1 cellular context compared by ENCODE assay signal in the genomic region with DNA sequence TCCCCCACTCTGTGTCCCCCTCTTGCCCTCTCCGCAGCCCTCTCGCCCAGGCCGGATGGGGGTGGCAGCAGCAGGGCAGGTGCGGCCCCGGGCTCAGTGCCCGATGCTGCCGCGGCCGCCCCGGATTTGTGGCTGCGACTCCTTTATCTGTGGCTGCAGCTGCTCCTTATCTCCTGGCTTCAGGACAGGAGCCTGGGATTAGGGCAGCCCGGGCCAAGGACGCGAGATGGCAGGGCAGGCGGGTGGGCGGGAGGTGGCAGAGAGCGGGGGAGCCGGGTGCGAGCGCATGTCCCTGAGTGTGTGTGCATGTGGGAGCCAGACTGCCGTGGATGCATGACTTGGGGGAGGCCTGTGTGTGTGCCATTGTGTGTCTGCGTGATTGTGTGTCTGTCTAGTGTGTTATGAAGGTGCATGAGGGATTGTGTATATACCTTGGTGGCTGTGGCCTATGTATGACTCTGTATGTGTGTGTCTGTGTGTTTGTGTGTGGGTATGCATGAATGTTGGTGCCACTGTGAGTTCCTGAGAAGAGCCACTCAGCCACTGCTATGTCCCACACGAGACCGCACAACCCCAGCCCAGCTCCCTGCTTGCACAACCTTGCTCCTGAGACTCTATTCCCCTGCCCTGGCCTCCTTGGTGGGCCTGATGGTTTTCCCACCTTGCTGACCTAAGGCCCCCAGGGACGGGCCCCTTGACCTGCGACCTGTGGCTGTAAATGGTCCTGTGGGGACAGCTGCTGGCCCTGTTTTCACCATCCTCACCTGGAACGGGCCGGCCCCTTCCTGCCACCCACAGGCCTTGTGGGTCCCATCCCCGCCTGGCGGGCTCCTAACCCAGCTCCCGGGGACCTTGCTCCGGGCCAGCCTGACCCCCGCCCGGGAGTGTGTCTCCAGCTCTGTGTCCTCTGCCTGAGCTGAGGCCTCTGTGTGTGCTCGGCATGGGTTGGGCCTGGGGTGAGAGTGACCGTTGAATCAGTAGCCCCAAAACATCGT.
TF ChIP-seq lines count a peak whose summit lies in the region.

No MANE protein-coding gene starts in this region.

TF ChIP-seq in HepG2, 621 proteins besides CTCF, POLR2A, EP300 and RAD21 (continued from another document and continues in another):
- TF ChIP-seq, protein P1, sequence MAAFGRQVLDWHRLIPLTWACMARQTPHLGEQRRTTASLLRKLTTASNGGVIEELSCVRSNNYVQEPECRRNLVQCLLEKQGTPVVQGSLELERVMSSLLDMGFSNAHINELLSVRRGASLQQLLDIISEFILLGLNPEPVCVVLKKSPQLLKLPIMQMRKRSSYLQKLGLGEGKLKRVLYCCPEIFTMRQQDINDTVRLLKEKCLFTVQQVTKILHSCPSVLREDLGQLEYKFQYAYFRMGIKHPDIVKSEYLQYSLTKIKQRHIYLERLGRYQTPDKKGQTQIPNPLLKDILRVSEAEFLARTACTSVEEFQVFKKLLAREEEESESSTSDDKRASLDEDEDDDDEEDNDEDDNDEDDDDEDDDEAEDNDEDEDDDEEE (CRISPR knock-in tag; IDR thresholded peaks at IDR 0.05) = peak; percentile 53; the same call in 1 of the 2 replicates
- TF ChIP-seq, protein P2, sequence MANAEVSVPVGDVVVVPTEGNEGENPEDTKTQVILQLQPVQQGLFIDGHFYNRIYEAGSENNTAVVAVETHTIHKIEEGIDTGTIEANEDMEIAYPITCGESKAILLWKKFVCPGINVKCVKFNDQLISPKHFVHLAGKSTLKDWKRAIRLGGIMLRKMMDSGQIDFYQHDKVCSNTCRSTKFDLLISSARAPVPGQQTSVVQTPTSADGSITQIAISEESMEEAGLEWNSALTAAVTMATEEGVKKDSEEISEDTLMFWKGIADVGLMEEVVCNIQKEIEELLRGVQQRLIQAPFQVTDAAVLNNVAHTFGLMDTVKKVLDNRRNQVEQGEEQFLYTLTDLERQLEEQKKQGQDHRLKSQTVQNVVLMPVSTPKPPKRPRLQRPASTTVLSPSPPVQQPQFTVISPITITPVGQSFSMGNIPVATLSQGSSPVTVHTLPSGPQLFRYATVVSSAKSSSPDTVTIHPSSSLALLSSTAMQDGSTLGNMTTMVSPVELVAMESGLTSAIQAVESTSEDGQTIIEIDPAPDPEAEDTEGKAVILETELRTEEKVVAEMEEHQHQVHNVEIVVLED (CRISPR knock-in tag; IDR thresholded peaks at IDR 0.05; ENCODE audit: borderline replicate concordance) = no peak
- peak; percentile 48; the same call in 1 of the 2 replicates for TF ChIP-seq ZSCAN25 (CRISPR knock-in tag; IDR thresholded peaks at IDR 0.05)
- no peak for TF ChIP-seq SRY (CRISPR knock-in tag; IDR thresholded peaks at IDR 0.05)
- TF ChIP-seq ZNF816 (CRISPR knock-in tag; IDR thresholded peaks at IDR 0.05; ENCODE audit: borderline replicate concordance) = no peak
- TF ChIP-seq ZNF12 (CRISPR knock-in tag; IDR thresholded peaks at IDR 0.05) = no peak
- no peak for TF ChIP-seq ZNF761 (CRISPR knock-in tag; conservative IDR thresholded peaks at IDR 0.05)
- TF ChIP-seq TEAD2 (CRISPR knock-in tag; IDR thresholded peaks at IDR 0.05) = no peak
- TF ChIP-seq, protein P3, sequence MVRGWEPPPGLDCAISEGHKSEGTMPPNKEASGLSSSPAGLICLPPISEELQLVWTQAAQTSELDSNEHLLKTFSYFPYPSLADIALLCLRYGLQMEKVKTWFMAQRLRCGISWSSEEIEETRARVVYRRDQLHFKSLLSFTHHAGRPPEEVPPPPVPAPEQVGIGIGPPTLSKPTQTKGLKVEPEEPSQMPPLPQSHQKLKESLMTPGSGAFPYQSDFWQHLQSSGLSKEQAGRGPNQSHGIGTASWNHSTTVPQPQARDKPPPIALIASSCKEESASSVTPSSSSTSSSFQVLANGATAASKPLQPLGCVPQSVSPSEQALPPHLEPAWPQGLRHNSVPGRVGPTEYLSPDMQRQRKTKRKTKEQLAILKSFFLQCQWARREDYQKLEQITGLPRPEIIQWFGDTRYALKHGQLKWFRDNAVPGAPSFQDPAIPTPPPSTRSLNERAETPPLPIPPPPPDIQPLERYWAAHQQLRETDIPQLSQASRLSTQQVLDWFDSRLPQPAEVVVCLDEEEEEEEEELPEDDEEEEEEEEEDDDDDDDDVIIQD (CRISPR knock-in tag; IDR thresholded peaks at IDR 0.05; ENCODE audit: low read depth) = no peak
- no peak; the same call in 1 of the 2 replicates for TF ChIP-seq NCOA2 (CRISPR knock-in tag; IDR thresholded peaks at IDR 0.05)
- TF ChIP-seq, protein P4, sequence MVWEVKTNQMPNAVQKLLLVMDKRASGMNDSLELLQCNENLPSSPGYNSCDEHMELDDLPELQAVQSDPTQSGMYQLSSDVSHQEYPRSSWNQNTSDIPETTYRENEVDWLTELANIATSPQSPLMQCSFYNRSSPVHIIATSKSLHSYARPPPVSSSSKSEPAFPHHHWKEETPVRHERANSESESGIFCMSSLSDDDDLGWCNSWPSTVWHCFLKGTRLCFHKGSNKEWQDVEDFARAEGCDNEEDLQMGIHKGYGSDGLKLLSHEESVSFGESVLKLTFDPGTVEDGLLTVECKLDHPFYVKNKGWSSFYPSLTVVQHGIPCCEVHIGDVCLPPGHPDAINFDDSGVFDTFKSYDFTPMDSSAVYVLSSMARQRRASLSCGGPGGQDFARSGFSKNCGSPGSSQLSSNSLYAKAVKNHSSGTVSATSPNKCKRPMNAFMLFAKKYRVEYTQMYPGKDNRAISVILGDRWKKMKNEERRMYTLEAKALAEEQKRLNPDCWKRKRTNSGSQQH (CRISPR knock-in tag; IDR thresholded peaks at IDR 0.05; ENCODE audit: low read depth) = 0 out of 2 replicates have a peak, but pooled peaks have one; percentile 27
- TF ChIP-seq ZNF496 (CRISPR knock-in tag; IDR thresholded peaks at IDR 0.05; ENCODE audit: insufficient replicate concordance) = no peak
- TF ChIP-seq, protein P5, sequence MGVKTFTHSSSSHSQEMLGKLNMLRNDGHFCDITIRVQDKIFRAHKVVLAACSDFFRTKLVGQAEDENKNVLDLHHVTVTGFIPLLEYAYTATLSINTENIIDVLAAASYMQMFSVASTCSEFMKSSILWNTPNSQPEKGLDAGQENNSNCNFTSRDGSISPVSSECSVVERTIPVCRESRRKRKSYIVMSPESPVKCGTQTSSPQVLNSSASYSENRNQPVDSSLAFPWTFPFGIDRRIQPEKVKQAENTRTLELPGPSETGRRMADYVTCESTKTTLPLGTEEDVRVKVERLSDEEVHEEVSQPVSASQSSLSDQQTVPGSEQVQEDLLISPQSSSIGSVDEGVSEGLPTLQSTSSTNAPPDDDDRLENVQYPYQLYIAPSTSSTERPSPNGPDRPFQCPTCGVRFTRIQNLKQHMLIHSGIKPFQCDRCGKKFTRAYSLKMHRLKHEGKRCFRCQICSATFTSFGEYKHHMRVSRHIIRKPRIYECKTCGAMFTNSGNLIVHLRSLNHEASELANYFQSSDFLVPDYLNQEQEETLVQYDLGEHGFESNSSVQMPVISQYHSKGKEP (CRISPR knock-in tag; IDR thresholded peaks at IDR 0.05) = no peak
- TF ChIP-seq ELF1 (CRISPR knock-in tag; IDR thresholded peaks at IDR 0.05) = no peak
- TF ChIP-seq MAFG (CRISPR knock-in tag; IDR thresholded peaks at IDR 0.05) = no peak
- peak; percentile 25 for TF ChIP-seq ZFY (CRISPR knock-in tag; IDR thresholded peaks at IDR 0.05)
- TF ChIP-seq ZKSCAN8 (CRISPR knock-in tag; IDR thresholded peaks at IDR 0.05; ENCODE audit: borderline replicate concordance) = no peak
- peak; percentile 23; the same call in 1 of the 2 replicates for TF ChIP-seq ZNF563 (CRISPR knock-in tag; IDR thresholded peaks at IDR 0.05)
- TF ChIP-seq BORCS8-MEF2B (CRISPR knock-in tag; IDR thresholded peaks at IDR 0.05) = peak; percentile 38; the same call in 1 of the 2 replicates
- no peak for TF ChIP-seq ZNF225 (CRISPR knock-in tag; IDR thresholded peaks at IDR 0.05)
- TF ChIP-seq SAFB2 (CRISPR knock-in tag; IDR thresholded peaks at IDR 0.05; ENCODE audit: borderline replicate concordance, low read depth) = no peak
- 0 out of 2 replicates have a peak, but pooled peaks have one; percentile 59 for TF ChIP-seq ZNF709 (CRISPR knock-in tag; IDR thresholded peaks at IDR 0.05)
- TF ChIP-seq NFRKB (IDR thresholded peaks at IDR 0.05) = no peak
- no peak for TF ChIP-seq ZNF737 (CRISPR knock-in tag; IDR thresholded peaks at IDR 0.05; ENCODE audit: borderline replicate concordance)
- no peak for TF ChIP-seq NCOA5 (CRISPR knock-in tag; IDR thresholded peaks at IDR 0.05)
- no peak for TF ChIP-seq MAFF (IDR thresholded peaks at IDR 0.05; ENCODE audit: low read depth, low read length)
- 0 out of 2 replicates have a peak, but pooled peaks have one; percentile 41 for TF ChIP-seq ATF7-NPFF (CRISPR knock-in tag; IDR thresholded peaks at IDR 0.05; ENCODE audit: low read depth)
- TF ChIP-seq ZC3H13 (CRISPR knock-in tag; IDR thresholded peaks at IDR 0.05) = peak; percentile 55; the same call in 1 of the 2 replicates
- no peak for TF ChIP-seq ZNF33B (CRISPR knock-in tag; IDR thresholded peaks at IDR 0.05)
- no peak for TF ChIP-seq GABPA (IDR thresholded peaks at IDR 0.05; ENCODE audit: low read depth, low read length)
- no peak for TF ChIP-seq GABPA (CRISPR knock-in tag; IDR thresholded peaks at IDR 0.05; ENCODE audit: low read depth)
- TF ChIP-seq, protein P6, sequence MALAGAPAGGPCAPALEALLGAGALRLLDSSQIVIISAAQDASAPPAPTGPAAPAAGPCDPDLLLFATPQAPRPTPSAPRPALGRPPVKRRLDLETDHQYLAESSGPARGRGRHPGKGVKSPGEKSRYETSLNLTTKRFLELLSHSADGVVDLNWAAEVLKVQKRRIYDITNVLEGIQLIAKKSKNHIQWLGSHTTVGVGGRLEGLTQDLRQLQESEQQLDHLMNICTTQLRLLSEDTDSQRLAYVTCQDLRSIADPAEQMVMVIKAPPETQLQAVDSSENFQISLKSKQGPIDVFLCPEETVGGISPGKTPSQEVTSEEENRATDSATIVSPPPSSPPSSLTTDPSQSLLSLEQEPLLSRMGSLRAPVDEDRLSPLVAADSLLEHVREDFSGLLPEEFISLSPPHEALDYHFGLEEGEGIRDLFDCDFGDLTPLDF (CRISPR knock-in tag; IDR thresholded peaks at IDR 0.05) = no peak
- TF ChIP-seq, protein P7, sequence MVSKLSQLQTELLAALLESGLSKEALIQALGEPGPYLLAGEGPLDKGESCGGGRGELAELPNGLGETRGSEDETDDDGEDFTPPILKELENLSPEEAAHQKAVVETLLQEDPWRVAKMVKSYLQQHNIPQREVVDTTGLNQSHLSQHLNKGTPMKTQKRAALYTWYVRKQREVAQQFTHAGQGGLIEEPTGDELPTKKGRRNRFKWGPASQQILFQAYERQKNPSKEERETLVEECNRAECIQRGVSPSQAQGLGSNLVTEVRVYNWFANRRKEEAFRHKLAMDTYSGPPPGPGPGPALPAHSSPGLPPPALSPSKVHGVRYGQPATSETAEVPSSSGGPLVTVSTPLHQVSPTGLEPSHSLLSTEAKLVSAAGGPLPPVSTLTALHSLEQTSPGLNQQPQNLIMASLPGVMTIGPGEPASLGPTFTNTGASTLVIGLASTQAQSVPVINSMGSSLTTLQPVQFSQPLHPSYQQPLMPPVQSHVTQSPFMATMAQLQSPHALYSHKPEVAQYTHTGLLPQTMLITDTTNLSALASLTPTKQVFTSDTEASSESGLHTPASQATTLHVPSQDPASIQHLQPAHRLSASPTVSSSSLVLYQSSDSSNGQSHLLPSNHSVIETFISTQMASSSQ (IDR thresholded peaks at IDR 0.05; ENCODE audit: low read depth) = no peak
- TF ChIP-seq, protein P7 (CRISPR knock-in tag; IDR thresholded peaks at IDR 0.05; ENCODE audit: borderline replicate concordance) = no peak
- 0 out of 2 replicates have a peak, but pooled peaks have one; percentile 49 for TF ChIP-seq ZNF616 (CRISPR knock-in tag; IDR thresholded peaks at IDR 0.05; ENCODE audit: low read depth)
- 0 out of 2 replicates have a peak, but pooled peaks have one; percentile 26 for TF ChIP-seq BRD4 (CRISPR knock-in tag; IDR thresholded peaks at IDR 0.05)
- TF ChIP-seq, protein P8, sequence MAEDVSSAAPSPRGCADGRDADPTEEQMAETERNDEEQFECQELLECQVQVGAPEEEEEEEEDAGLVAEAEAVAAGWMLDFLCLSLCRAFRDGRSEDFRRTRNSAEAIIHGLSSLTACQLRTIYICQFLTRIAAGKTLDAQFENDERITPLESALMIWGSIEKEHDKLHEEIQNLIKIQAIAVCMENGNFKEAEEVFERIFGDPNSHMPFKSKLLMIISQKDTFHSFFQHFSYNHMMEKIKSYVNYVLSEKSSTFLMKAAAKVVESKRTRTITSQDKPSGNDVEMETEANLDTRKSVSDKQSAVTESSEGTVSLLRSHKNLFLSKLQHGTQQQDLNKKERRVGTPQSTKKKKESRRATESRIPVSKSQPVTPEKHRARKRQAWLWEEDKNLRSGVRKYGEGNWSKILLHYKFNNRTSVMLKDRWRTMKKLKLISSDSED (CRISPR knock-in tag; IDR thresholded peaks at IDR 0.05) = no peak
- no peak; the same call in 1 of the 2 replicates for TF ChIP-seq GABPB1 (CRISPR knock-in tag; IDR thresholded peaks at IDR 0.05)
- TF ChIP-seq ZNF788 (CRISPR knock-in tag; IDR thresholded peaks at IDR 0.05; ENCODE audit: borderline replicate concordance) = peak; percentile 72
- TF ChIP-seq NR2C2 (CRISPR knock-in tag; IDR thresholded peaks at IDR 0.05; ENCODE audit: borderline replicate concordance) = peak; percentile 37
- TF ChIP-seq, protein P9, sequence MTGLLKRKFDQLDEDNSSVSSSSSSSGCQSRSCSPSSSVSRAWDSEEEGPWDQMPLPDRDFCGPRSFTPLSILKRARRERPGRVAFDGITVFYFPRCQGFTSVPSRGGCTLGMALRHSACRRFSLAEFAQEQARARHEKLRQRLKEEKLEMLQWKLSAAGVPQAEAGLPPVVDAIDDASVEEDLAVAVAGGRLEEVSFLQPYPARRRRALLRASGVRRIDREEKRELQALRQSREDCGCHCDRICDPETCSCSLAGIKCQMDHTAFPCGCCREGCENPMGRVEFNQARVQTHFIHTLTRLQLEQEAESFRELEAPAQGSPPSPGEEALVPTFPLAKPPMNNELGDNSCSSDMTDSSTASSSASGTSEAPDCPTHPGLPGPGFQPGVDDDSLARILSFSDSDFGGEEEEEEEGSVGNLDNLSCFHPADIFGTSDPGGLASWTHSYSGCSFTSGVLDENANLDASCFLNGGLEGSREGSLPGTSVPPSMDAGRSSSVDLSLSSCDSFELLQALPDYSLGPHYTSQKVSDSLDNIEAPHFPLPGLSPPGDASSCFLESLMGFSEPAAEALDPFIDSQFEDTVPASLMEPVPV (CRISPR knock-in tag; IDR thresholded peaks at IDR 0.05) = peak; percentile 20; the same call in 1 of the 2 replicates
- TF ChIP-seq GFI1 (CRISPR knock-in tag; IDR thresholded peaks at IDR 0.05; ENCODE audit: borderline replicate concordance) = no peak; the same call in 1 of the 2 replicates
- no peak for TF ChIP-seq FOSL1 (CRISPR knock-in tag; IDR thresholded peaks at IDR 0.05; ENCODE audit: borderline replicate concordance)
- TF ChIP-seq HDAC2 (CRISPR knock-in tag; IDR thresholded peaks at IDR 0.05) = 0 out of 2 replicates have a peak, but pooled peaks have one; percentile 29
- no peak for TF ChIP-seq DPF2 (CRISPR knock-in tag; IDR thresholded peaks at IDR 0.05; ENCODE audit: borderline replicate concordance, low read depth)
- TF ChIP-seq ZNF703 (CRISPR knock-in tag; IDR thresholded peaks at IDR 0.05; ENCODE audit: borderline replicate concordance) = no peak
